In genomic region chr9:123562844-123563346, GRCh38 we compare ENCODE assay signal across 11 cellular contexts.
DNase-seq lines count a peak whose midpoint lies in the region; ATAC-seq and TF ChIP-seq lines count a peak whose summit lies in the region.
"Had no signal": no experiment of that assay in that cellular context is flagged by ENCODE, and none has a peak within 500 bp of the region (broad histone marks: within the 10 kb centered on the region; RNA-seq: fewer than 3 reads in every experiment).

No MANE protein-coding gene starts in this region.

- peaks cover 0 to 4% of the 10 kb centered on the region in 2 experiments for H3K36me3 ChIP-seq in mesenchymal stem cell (ENCODE audit: control insufficient read depth in 1 of 2, insufficient read depth in 2 of 2, low read depth in 1 of 2, low read length in 2 of 2)

- H2BK5ac ChIP-seq in mesenchymal stem cell (ENCODE audit: low read depth, low read length, poor library complexity, severe bottlenecking): no peak overlapping the region

- no peak overlapping the region for H4K8ac ChIP-seq in mesenchymal stem cell (ENCODE audit: low read length)

- no peak overlapping the region for H2AFZ ChIP-seq in mesenchymal stem cell (ENCODE audit: low read depth, low read length)

- ATAC-seq in HG02610 (IDR thresholded peaks at IDR 0.05; ENCODE audit: unreplicated experiment) (peak; percentile 97), GM18511 (IDR thresholded peaks at IDR 0.05; ENCODE audit: unreplicated experiment) (no peak)
- peak; percentile 83 for ATAC-seq in activated CD8-positive, alpha-beta T cell treated with anti-CD3 and anti-CD28 coated beads, Interleukin-2, amount 10 ng/mL, durations not matched to agents 7 days and 5 days

- no peak overlapping the region for H3K4me3 ChIP-seq in mesenchymal stem cell (ENCODE audit: insufficient read depth in 1 of 2, low read depth in 1 of 2, low read length in 2 of 2)

- peak; percentile 62 for DNase-seq in Daoy (ENCODE audit: low read depth)
- peak; percentile 44 for DNase-seq in activated CD8-positive, alpha-beta T cell treated with anti-CD3 and anti-CD28 coated beads, Interleukin-2, amount 10 ng/mL, durations not matched to agents 7 days and 5 days
- peak; percentile 93 for DNase-seq in mesenchymal stem cell
- no peak for DNase-seq in erythroblast (lab: John Stamatoyannopoulos, UW)
- DNase-seq in NCI-H446 (lab: John Stamatoyannopoulos, UW): no peak
- no peak for DNase-seq in NCI-H524 treated with DMSO at 0.1 percent for 48 hours (lab: John Stamatoyannopoulos, UW)
- DNase-seq: naive B cell, NCI-H1105 treated with DMSO at 0.1 percent for 48 hours had no signal

- H3K4me1 Mint-ChIP-seq in activated CD8-positive, alpha-beta T cell treated with anti-CD3 and anti-CD28 coated beads, Interleukin-2, amount 10 ng/mL, durations not matched to agents 7 days and 5 days (ENCODE audit: low read depth): peaks cover 18% of the 10 kb centered on the region

- H2BK12ac ChIP-seq in mesenchymal stem cell (ENCODE audit: low read length in 2 of 2): no peak overlapping the region

- no peaks in the 10 kb centered on the region for H3K27me3 ChIP-seq in mesenchymal stem cell (ENCODE audit: control insufficient read depth in 1 of 2, insufficient read depth in 1 of 2, low read length in 2 of 2)

- H2AK5ac ChIP-seq in mesenchymal stem cell (ENCODE audit: low read length, severe bottlenecking): no peak overlapping the region

- 64% methylated on average over 6 of the region's 6 CpGs for WGBS in mesenchymal stem cell

- H3K9me3 ChIP-seq in mesenchymal stem cell (ENCODE audit: control insufficient read depth, low read length): no peaks in the 10 kb centered on the region

- CTCF ChIA-PET in activated CD8-positive, alpha-beta T cell treated with anti-CD3 and anti-CD28 coated beads, Interleukin-2, amount 10 ng/mL, durations not matched to agents 7 days and 5 days (lab: Charles Lee): no interaction called here

- peak overlapping the region; percentile 24 for H3K27ac ChIP-seq in mesenchymal stem cell (ENCODE audit: low read length, poor library complexity, severe bottlenecking)

- no peak overlapping the region for H3K4me3 Mint-ChIP-seq in activated CD8-positive, alpha-beta T cell treated with anti-CD3 and anti-CD28 coated beads, Interleukin-2, amount 10 ng/mL, durations not matched to agents 7 days and 5 days
- H3K4me3 Mint-ChIP-seq: activated naive CD8-positive, alpha-beta T cell had no signal

- no peaks in the 10 kb centered on the region for H3K9me3 Mint-ChIP-seq in activated CD8-positive, alpha-beta T cell treated with anti-CD3 and anti-CD28 coated beads, Interleukin-2, amount 10 ng/mL, durations not matched to agents 7 days and 5 days (ENCODE audit: insufficient read depth)

- H2BK120ac ChIP-seq in mesenchymal stem cell (ENCODE audit: low read depth, low read length): no peak overlapping the region

- H3K4me1 ChIP-seq in mesenchymal stem cell (ENCODE audit: control insufficient read depth, insufficient read depth, low read depth, low read length): peaks cover 2% of the 10 kb centered on the region

- H4K91ac ChIP-seq in mesenchymal stem cell (ENCODE audit: low read length): no peak overlapping the region

- no peak overlapping the region for H3K4ac ChIP-seq in mesenchymal stem cell (ENCODE audit: low read depth in 1 of 2, low read length in 2 of 2)

- no peak overlapping the region for H3K27ac Mint-ChIP-seq in activated CD8-positive, alpha-beta T cell treated with anti-CD3 and anti-CD28 coated beads, Interleukin-2, amount 10 ng/mL, durations not matched to agents 7 days and 5 days
- H3K27ac Mint-ChIP-seq: activated naive CD8-positive, alpha-beta T cell had no signal

- no peaks in the 10 kb centered on the region for H3K27me3 Mint-ChIP-seq in activated CD8-positive, alpha-beta T cell treated with anti-CD3 and anti-CD28 coated beads, Interleukin-2, amount 10 ng/mL, durations not matched to agents 7 days and 5 days (ENCODE audit: low read depth)
- H3K27me3 Mint-ChIP-seq: activated naive CD8-positive, alpha-beta T cell; naive B cell had no signal

- no peak overlapping the region for H2BK15ac ChIP-seq in mesenchymal stem cell (ENCODE audit: low read depth, poor library complexity, severe bottlenecking)

- POLR2A ChIA-PET in activated CD8-positive, alpha-beta T cell treated with anti-CD3 and anti-CD28 coated beads, Interleukin-2, amount 10 ng/mL, durations not matched to agents 7 days and 5 days (lab: Charles Lee): no interaction called here

- H3K79me1 ChIP-seq in mesenchymal stem cell (replicated peaks; ENCODE audit: low read length, poor library complexity, severe bottlenecking): no peaks in the 10 kb centered on the region

- no peak overlapping the region for H3K18ac ChIP-seq in mesenchymal stem cell (ENCODE audit: low read depth in 1 of 2, low read length in 2 of 2)

- no peak overlapping the region for H3K9ac ChIP-seq in mesenchymal stem cell (ENCODE audit: low read length)

- no peak overlapping the region for H3K23ac ChIP-seq in mesenchymal stem cell (ENCODE audit: low read length in 2 of 2)

- no peak overlapping the region for H3K4me2 ChIP-seq in mesenchymal stem cell (ENCODE audit: low read length, poor library complexity, severe bottlenecking)

- H3K14ac ChIP-seq in mesenchymal stem cell (ENCODE audit: low read length in 2 of 2): no peak overlapping the region

- H3K36me3 Mint-ChIP-seq in activated CD8-positive, alpha-beta T cell treated with anti-CD3 and anti-CD28 coated beads, Interleukin-2, amount 10 ng/mL, durations not matched to agents 7 days and 5 days (ENCODE audit: low read depth): peaks cover 6% of the 10 kb centered on the region

- TF ChIP-seq POLR2A in erythroblast (IDR thresholded peaks at IDR 0.05; ENCODE audit: low read length): no peak

Comparison
In these comparisons a context has a peak if more than half of its experiments do, and no peak if none do; other contexts are left out.
1. DNase-seq: peak in Daoy (single experiment), activated CD8-positive, alpha-beta T cell treated with anti-CD3 and anti-CD28 coated beads, Interleukin-2, amount 10 ng/mL, durations not matched to agents 7 days and 5 days (single experiment) and mesenchymal stem cell (single experiment); none in erythroblast (0 of 2), NCI-H446 (0 of 2) and NCI-H524 treated with DMSO at 0.1 percent for 48 hours (single experiment).